ENCODE assay signal across 8 cellular contexts in the genomic region with DNA sequence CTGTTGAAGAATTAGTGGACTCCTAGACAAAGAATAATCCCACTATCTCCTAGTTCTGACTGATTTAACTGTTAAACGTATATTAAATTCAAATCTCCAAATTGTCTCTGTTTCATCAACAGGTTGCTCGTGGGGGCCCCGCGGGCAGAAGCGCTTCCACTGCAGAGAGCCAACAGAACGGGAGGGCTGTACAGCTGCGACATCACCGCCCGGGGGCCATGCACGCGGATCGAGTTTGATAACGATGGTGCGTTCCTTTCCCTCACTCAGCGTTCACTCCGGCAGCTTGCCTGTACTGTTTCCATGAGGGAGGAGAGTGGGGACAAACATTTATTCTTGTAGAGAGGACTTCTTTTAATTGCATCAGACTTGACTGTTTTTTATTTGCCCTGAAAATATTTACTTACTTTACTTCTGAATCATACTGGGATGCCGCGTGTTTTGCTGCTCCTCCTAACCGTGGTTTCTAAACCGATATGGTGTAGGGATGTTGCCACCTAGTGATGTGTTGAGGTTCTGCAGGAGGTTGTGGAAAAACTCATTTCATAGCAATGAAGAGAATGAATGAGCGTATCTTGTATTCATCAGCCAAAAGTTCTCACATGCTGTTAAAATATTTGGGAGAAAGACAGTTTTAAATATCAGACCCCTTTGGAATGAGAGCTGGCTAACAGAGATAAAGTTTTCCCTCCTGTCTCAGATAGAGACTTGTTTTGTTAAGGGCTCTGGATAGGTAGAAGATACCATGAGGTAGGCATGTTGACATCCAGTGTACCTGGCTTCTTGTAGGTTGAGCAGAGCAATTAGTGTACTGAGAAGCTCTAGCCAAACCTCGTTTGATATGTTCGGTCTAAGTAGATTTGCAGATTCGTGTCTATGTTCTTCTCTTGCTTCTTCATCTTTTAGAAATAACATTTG. TPM values are rescaled to one million over a fixed set of nuclear protein-coding genes. Genes with fewer than 3 reads are reported as not detected.
DNase-seq lines count a peak whose midpoint lies in the region; ATAC-seq and TF ChIP-seq lines count a peak whose summit lies in the region.

No MANE protein-coding gene starts in this region.

- DNase-seq in GM06990 (ENCODE audit: extremely low read depth, insufficient read length) (no peak), LNCaP clone FGC (ENCODE audit: low read depth) (peak; percentile 86), RWPE2 (ENCODE audit: low spot score) (no peak), fibroblast of the conjunctiva (ENCODE audit: low read depth) (peak; percentile 79), nucleus accumbens (lab: John Stamatoyannopoulos, UW) (peak in 46 of 56 donors; percentile 2 to 82 (median 41)), suprapubic skin (ENCODE audit: low spot score in 2 of 2) (peak; percentile 72 to 85)
- DNase-seq in activated T-helper 2 cell treated with anti-CD3 and anti-CD28 coated beads, Interferon-gamma antibody, Interleukin-2, Interleukin-4, amounts not matched to agents 10 μg/mL and 5 μg/mL and 100 μg/mL, durations not matched to agents 14 hours and 24 hours and 36 hours (ENCODE audit: low spot score) = peak; percentile 50

- no peak overlapping the region for H3K4me3 Mint-ChIP-seq in activated T-helper 2 cell treated with anti-CD3 and anti-CD28 coated beads, Interferon-gamma antibody, Interleukin-2, Interleukin-4, amounts not matched to agents 10 μg/mL and 5 μg/mL and 100 μg/mL, durations not matched to agents 14 hours and 24 hours and 36 hours (ENCODE audit: low read depth)

- H3K9me3 ChIP-seq in RWPE2 (ENCODE audit: severe bottlenecking) = no peaks in the 10 kb centered on the region
- no peaks in the 10 kb centered on the region for H3K9me3 ChIP-seq in suprapubic skin

- ATAC-seq in RWPE2 (ENCODE audit: low read depth) (peak; percentile 33), GM18861 (IDR thresholded peaks at IDR 0.05; ENCODE audit: unreplicated experiment) (no peak)

- peaks cover 18% of the 10 kb centered on the region for H3K27me3 Mint-ChIP-seq in activated T-helper 2 cell treated with anti-CD3 and anti-CD28 coated beads, Interferon-gamma antibody, Interleukin-2, Interleukin-4, amounts not matched to agents 10 μg/mL and 5 μg/mL and 100 μg/mL, durations not matched to agents 14 hours and 24 hours and 36 hours (ENCODE audit: low read depth)

- peaks cover 48% of the 10 kb centered on the region for H3K4me1 ChIP-seq in RWPE2 (ENCODE audit: insufficient read depth, poor library complexity, severe bottlenecking)
- H3K4me1 ChIP-seq in suprapubic skin = peaks cover 47% of the 10 kb centered on the region

- no peak for TF ChIP-seq EP300 in suprapubic skin (IDR thresholded peaks at IDR 0.05)

- TF ChIP-seq CTCF in GM06990 (IDR thresholded peaks at IDR 0.05; ENCODE audit: insufficient read depth, low read length, poor library complexity, severe bottlenecking) (peak; percentile 85), LNCaP clone FGC (IDR thresholded peaks at IDR 0.05; ENCODE audit: control insufficient read depth, extremely low read depth, insufficient read depth) (peak; percentile 90), RWPE2 (IDR thresholded peaks at IDR 0.05; ENCODE audit: poor library complexity, severe bottlenecking) (peak; percentile 92), suprapubic skin (IDR thresholded peaks at IDR 0.05) (peak; percentile 73 to 76)

- TF ChIP-seq POLR2A in suprapubic skin (IDR thresholded peaks at IDR 0.05) = no peak

- H3K27me3 ChIP-seq in GM06990 (replicated peaks; ENCODE audit: control insufficient read depth, insufficient read depth, low read length) (peaks cover 1% of the 10 kb centered on the region), RWPE2 (ENCODE audit: insufficient read depth, poor library complexity, severe bottlenecking) (no peaks in the 10 kb centered on the region), suprapubic skin (no peaks in the 10 kb centered on the region)

- no peak overlapping the region for H3K4me3 ChIP-seq in GM06990 (replicated peaks; ENCODE audit: low read depth, low read length)
- H3K4me3 ChIP-seq in LNCaP clone FGC (ENCODE audit: low read depth, low read length) = peak overlapping the region; percentile 21
- H3K4me3 ChIP-seq in RWPE2 (ENCODE audit: severe bottlenecking) = no peak overlapping the region
- H3K4me3 ChIP-seq in suprapubic skin = peak overlapping the region; percentile 34

- H3K36me3 ChIP-seq in GM06990 (ENCODE audit: control insufficient read depth, insufficient read depth, low read length) = no peaks in the 10 kb centered on the region
- peaks cover 63% of the 10 kb centered on the region for H3K36me3 ChIP-seq in RWPE2 (ENCODE audit: low read depth)
- peaks cover 22% of the 10 kb centered on the region for H3K36me3 ChIP-seq in suprapubic skin

- peak overlapping the region; percentile 98 for H3K27ac ChIP-seq in RWPE2 (ENCODE audit: poor library complexity, severe bottlenecking)
- H3K27ac ChIP-seq in suprapubic skin = peak overlapping the region; percentile 41

- H3K27ac Mint-ChIP-seq in activated T-helper 2 cell treated with anti-CD3 and anti-CD28 coated beads, Interferon-gamma antibody, Interleukin-2, Interleukin-4, amounts not matched to agents 10 μg/mL and 5 μg/mL and 100 μg/mL, durations not matched to agents 14 hours and 24 hours and 36 hours = no peak overlapping the region

- 35% methylated on average over 24 of the region's 24 CpGs for WGBS in suprapubic skin

- peaks cover 48% of the 10 kb centered on the region for H3K4me1 Mint-ChIP-seq in activated T-helper 2 cell treated with anti-CD3 and anti-CD28 coated beads, Interferon-gamma antibody, Interleukin-2, Interleukin-4, amounts not matched to agents 10 μg/mL and 5 μg/mL and 100 μg/mL, durations not matched to agents 14 hours and 24 hours and 36 hours (ENCODE audit: low read depth)

- intact Hi-C loops in activated T-helper 2 cell treated with anti-CD3 and anti-CD28 coated beads, Interferon-gamma antibody, Interleukin-2, Interleukin-4, amounts not matched to agents 10 μg/mL and 5 μg/mL and 100 μg/mL, durations not matched to agents 14 hours and 24 hours and 36 hours (cut with micrococcal nuclease) = loop anchor here (1.0 to 5.0 kb wide), 4 partner anchors 39 to 867 kb away; a partner anchor contains a TSS

- no peaks in the 10 kb centered on the region for H3K9me3 Mint-ChIP-seq in activated T-helper 2 cell treated with anti-CD3 and anti-CD28 coated beads, Interferon-gamma antibody, Interleukin-2, Interleukin-4, amounts not matched to agents 10 μg/mL and 5 μg/mL and 100 μg/mL, durations not matched to agents 14 hours and 24 hours and 36 hours

- H3K36me3 Mint-ChIP-seq in activated T-helper 2 cell treated with anti-CD3 and anti-CD28 coated beads, Interferon-gamma antibody, Interleukin-2, Interleukin-4, amounts not matched to agents 10 μg/mL and 5 μg/mL and 100 μg/mL, durations not matched to agents 14 hours and 24 hours and 36 hours (ENCODE audit: low read depth) = no peaks in the 10 kb centered on the region

RNA-seq across cellular contexts. Expression of a gene that starts 38.3 kb away (rescaled TPM):
- 0.11 and 0.25 TPM in 2 replicates for total RNA-seq in activated T-helper 2 cell treated with anti-CD3 and anti-CD28 coated beads, Interferon-gamma antibody, Interleukin-2, Interleukin-4, amounts not matched to agents 10 μg/mL and 5 μg/mL and 100 μg/mL, durations not matched to agents 14 hours and 24 hours and 36 hours
- 100 to 1,000 TPM in 3 of 4 donors, 10 to 100 TPM in 1; 89.6 to 204 (median 161) TPM for total RNA-seq in suprapubic skin

Comparison
In these comparisons a context has a peak if more than half of its experiments do, and no peak if none do; other contexts are left out.
1. DNase-seq: peak in LNCaP clone FGC (single experiment), activated T-helper 2 cell treated with anti-CD3 and anti-CD28 coated beads, Interferon-gamma antibody, Interleukin-2, Interleukin-4, amounts not matched to agents 10 μg/mL and 5 μg/mL and 100 μg/mL, durations not matched to agents 14 hours and 24 hours and 36 hours (single experiment), fibroblast of the conjunctiva (single experiment), nucleus accumbens (46 of 56) and suprapubic skin (2 of 2); none in GM06990 (single experiment) and RWPE2 (single experiment).
2. H3K4me3 ChIP-seq: peak in LNCaP clone FGC (single experiment) and suprapubic skin (single experiment); none in GM06990 (single experiment) and RWPE2 (single experiment).
3. RNA of a gene that starts 38.3 kb away (total RNA-seq): 89.6 to 204 TPM in suprapubic skin; 0.11 to 0.25 TPM in activated T-helper 2 cell treated with anti-CD3 and anti-CD28 coated beads, Interferon-gamma antibody, Interleukin-2, Interleukin-4, amounts not matched to agents 10 μg/mL and 5 μg/mL and 100 μg/mL, durations not matched to agents 14 hours and 24 hours and 36 hours; every median in the first group is over 10 times any median in the second.
4. Peak in every context shown above with its lines, with median percentiles within 50 percentile points of each other: CTCF ChIP-seq.